ENCODE assay signal across 8 cellular contexts in the genomic region with DNA sequence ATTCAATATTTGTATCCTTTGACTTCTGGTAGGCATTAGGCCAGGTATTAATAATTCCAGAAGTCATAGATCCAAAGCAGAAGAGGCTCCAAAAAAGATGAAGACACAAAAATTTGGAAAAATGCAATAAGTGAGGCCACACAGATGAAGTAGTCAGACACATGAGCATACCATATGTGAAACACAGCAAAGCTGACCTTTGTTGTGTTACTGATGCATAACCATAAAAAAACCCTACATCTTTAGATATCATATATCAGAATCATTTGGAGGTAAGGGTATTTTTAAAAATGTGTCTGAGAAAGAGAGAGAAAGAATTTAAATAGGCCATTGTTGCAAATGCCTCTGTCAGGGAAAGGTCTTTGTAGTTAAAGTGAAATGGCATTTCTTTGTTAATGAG.
"Had no signal": no experiment of that assay in that cellular context is flagged by ENCODE, and none has a peak within 500 bp of the region (broad histone marks: within the 10 kb centered on the region; RNA-seq: fewer than 3 reads in every experiment).

No MANE protein-coding gene starts in this region.

- H3K4me3 Mint-ChIP-seq: GM23338, H9 had no signal

- ATAC-seq: GM23338, K562 had no signal

- FAIRE-seq: H1, H54, HTR-8/SVneo, K562 had no signal

- H3K27ac Mint-ChIP-seq: GM23338, H9 had no signal

- DNase-seq: H9, HCEC 1CT, IMR-90 had no signal

- H3K9me3 Mint-ChIP-seq: GM23338, H9 had no signal

- H3K4me1 Mint-ChIP-seq: GM23338, H9 had no signal
